Comparison of ENCODE assay signal across 15 cellular contexts in genomic region chr15:20351448-20351961, GRCh38.
A peak's percentile ranks its signal among the peaks of the same experiment; 100 is the strongest.
DNase-seq lines count a peak whose midpoint lies in the region; ATAC-seq and TF ChIP-seq lines count a peak whose summit lies in the region.
"Had no signal": no experiment of that assay in that cellular context is flagged by ENCODE, and none has a peak within 500 bp of the region (broad histone marks: within the 10 kb centered on the region; RNA-seq: fewer than 3 reads in every experiment).

No MANE protein-coding gene starts in this region.

- H3K27ac ChIP-seq in BLaER1: no peak overlapping the region
- H3K27ac ChIP-seq in osteoblast (ENCODE audit: low read depth, low read length): no peak overlapping the region
- H3K27ac ChIP-seq: C4-2B, coronary artery had no signal

- TF ChIP-seq CTCF in GM10248 (IDR thresholded peaks at IDR 0.05; ENCODE audit: control extremely low read depth, extremely low read depth, low read depth, missing control alignments): no peak
- no peak for TF ChIP-seq CTCF in osteoblast (IDR thresholded peaks at IDR 0.05; ENCODE audit: extremely low read depth, low read depth, low read length)

- H3K36me3 ChIP-seq in BLaER1 (no peaks in the 10 kb centered on the region), osteoblast (ENCODE audit: insufficient read depth, low read length) (no peaks in the 10 kb centered on the region)

- CTCF ChIA-PET in GM10248 (lab: Yijun Ruan, JAX): interaction anchor here (0.9 to 1.5 kb wide), 4 partner anchors 10 to 1872 kb away, joined by 3 to 4 read pairs (median 3); no protein-coding TSS in a partner anchor

- DNase-seq in GM10248 (ENCODE audit: extremely low spot score) (peak; percentile 32), ecto neural progenitor cell (ENCODE audit: low spot score) (peak; percentile 48), osteoblast (ENCODE audit: insufficient read length, low spot score, missing footprints) (peak; percentile 78), iPS-NIHi7 (ENCODE audit: extremely low spot score) (no peak), amniotic stem cell (lab: John Stamatoyannopoulos, UW) (no peak)
- DNase-seq: activated gamma-delta T cell, DMS79 treated with DMSO at 0.1 percent for 48 hours, NCI-H1930, NCI-H524, SK-N-SH had no signal

- H3K4me2 ChIP-seq in BLaER1 (peak overlapping the region; percentile 30), osteoblast (ENCODE audit: insufficient read depth, low read length) (no peak overlapping the region)
- H3K4me2 ChIP-seq: GM23338, SK-N-SH had no signal

- no peaks in the 10 kb centered on the region for H3K79me2 ChIP-seq in osteoblast (ENCODE audit: insufficient read depth, low read length)

- POLR2A ChIA-PET in GM10248 (lab: Yijun Ruan, JAX): no interaction called here

- no peak overlapping the region for H2AFZ ChIP-seq in osteoblast (ENCODE audit: low read length)
- H2AFZ ChIP-seq: GM23338 had no signal

- H3K27me3 ChIP-seq in BLaER1 (no peaks in the 10 kb centered on the region), osteoblast (ENCODE audit: insufficient read depth, low read length) (no peaks in the 10 kb centered on the region)

- H3K4me1 ChIP-seq in BLaER1 (peaks cover 33% of the 10 kb centered on the region), osteoblast (ENCODE audit: insufficient read depth, low read length) (no peaks in the 10 kb centered on the region)

- H4K20me1 ChIP-seq in BLaER1: no peaks in the 10 kb centered on the region
- no peaks in the 10 kb centered on the region for H4K20me1 ChIP-seq in osteoblast (ENCODE audit: insufficient read depth, low read length)

- ATAC-seq in SK-N-SH treated with all-trans-retinoic acid at 6 μM for 48 hours: no peak
- ATAC-seq: GM23338 had no signal

- no peak overlapping the region for H3K4me3 ChIP-seq in BLaER1
- H3K4me3 ChIP-seq in osteoblast (ENCODE audit: insufficient read depth, low read length): no peak overlapping the region
- H3K4me3 ChIP-seq: coronary artery had no signal

- H3K9me3 ChIP-seq in BLaER1 (no peaks in the 10 kb centered on the region), osteoblast (ENCODE audit: low read depth, low read length) (peaks cover 19% of the 10 kb centered on the region)
- H3K9me3 ChIP-seq: SK-N-SH had no signal

- no peak overlapping the region for H3K9ac ChIP-seq in BLaER1
- H3K9ac ChIP-seq: SK-N-SH had no signal

TF ChIP-seq in SK-N-SH treated with all-trans-retinoic acid at 6 μM for 48 hours, 23 proteins besides CTCF, POLR2A, EP300 and RAD21:
- TF ChIP-seq ARNTL (CRISPR knock-in tag; IDR thresholded peaks at IDR 0.05; ENCODE audit: borderline replicate concordance, low read depth) (no peak), ZFP3 (CRISPR knock-in tag; IDR thresholded peaks at IDR 0.05) (no peak), ZFP30 (CRISPR knock-in tag; IDR thresholded peaks at IDR 0.05) (no peak), GLIS3 (CRISPR knock-in tag; IDR thresholded peaks at IDR 0.05) (no peak), SNAI2 (CRISPR knock-in tag; IDR thresholded peaks at IDR 0.05) (no peak), ZC3H10 (CRISPR knock-in tag; IDR thresholded peaks at IDR 0.05) (no peak), ISL1 (CRISPR knock-in tag; IDR thresholded peaks at IDR 0.05) (no peak), CSRNP3 (CRISPR knock-in tag; IDR thresholded peaks at IDR 0.05) (no peak), CSDC2 (CRISPR knock-in tag; IDR thresholded peaks at IDR 0.05) (no peak), ZNF8 (CRISPR knock-in tag; IDR thresholded peaks at IDR 0.05) (no peak), ZNF70 (CRISPR knock-in tag; IDR thresholded peaks at IDR 0.05) (no peak), TOX (CRISPR knock-in tag; IDR thresholded peaks at IDR 0.05; ENCODE audit: borderline replicate concordance) (no peak)
- TF ChIP-seq, protein P1, sequence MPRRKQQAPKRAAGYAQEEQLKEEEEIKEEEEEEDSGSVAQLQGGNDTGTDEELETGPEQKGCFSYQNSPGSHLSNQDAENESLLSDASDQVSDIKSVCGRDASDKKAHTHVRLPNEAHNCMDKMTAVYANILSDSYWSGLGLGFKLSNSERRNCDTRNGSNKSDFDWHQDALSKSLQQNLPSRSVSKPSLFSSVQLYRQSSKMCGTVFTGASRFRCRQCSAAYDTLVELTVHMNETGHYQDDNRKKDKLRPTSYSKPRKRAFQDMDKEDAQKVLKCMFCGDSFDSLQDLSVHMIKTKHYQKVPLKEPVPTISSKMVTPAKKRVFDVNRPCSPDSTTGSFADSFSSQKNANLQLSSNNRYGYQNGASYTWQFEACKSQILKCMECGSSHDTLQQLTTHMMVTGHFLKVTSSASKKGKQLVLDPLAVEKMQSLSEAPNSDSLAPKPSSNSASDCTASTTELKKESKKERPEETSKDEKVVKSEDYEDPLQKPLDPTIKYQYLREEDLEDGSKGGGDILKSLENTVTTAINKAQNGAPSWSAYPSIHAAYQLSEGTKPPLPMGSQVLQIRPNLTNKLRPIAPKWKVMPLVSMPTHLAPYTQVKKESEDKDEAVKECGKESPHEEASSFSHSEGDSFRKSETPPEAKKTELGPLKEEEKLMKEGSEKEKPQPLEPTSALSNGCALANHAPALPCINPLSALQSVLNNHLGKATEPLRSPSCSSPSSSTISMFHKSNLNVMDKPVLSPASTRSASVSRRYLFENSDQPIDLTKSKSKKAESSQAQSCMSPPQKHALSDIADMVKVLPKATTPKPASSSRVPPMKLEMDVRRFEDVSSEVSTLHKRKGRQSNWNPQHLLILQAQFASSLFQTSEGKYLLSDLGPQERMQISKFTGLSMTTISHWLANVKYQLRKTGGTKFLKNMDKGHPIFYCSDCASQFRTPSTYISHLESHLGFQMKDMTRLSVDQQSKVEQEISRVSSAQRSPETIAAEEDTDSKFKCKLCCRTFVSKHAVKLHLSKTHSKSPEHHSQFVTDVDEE (CRISPR knock-in tag; IDR thresholded peaks at IDR 0.05): no peak
- TF ChIP-seq, protein P2, sequence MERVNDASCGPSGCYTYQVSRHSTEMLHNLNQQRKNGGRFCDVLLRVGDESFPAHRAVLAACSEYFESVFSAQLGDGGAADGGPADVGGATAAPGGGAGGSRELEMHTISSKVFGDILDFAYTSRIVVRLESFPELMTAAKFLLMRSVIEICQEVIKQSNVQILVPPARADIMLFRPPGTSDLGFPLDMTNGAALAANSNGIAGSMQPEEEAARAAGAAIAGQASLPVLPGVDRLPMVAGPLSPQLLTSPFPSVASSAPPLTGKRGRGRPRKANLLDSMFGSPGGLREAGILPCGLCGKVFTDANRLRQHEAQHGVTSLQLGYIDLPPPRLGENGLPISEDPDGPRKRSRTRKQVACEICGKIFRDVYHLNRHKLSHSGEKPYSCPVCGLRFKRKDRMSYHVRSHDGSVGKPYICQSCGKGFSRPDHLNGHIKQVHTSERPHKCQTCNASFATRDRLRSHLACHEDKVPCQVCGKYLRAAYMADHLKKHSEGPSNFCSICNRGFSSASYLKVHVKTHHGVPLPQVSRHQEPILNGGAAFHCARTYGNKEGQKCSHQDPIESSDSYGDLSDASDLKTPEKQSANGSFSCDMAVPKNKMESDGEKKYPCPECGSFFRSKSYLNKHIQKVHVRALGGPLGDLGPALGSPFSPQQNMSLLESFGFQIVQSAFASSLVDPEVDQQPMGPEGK (CRISPR knock-in tag; IDR thresholded peaks at IDR 0.05; ENCODE audit: borderline replicate concordance): no peak

Comparison
In these comparisons a context has a peak if more than half of its experiments do, and no peak if none do; other contexts are left out.
1. DNase-seq: peak in GM10248 (single experiment), ecto neural progenitor cell (single experiment) and osteoblast (single experiment); none in iPS-NIHi7 (single experiment) and amniotic stem cell (single experiment).